8 cellular contexts compared by ENCODE assay signal in the genomic region with DNA sequence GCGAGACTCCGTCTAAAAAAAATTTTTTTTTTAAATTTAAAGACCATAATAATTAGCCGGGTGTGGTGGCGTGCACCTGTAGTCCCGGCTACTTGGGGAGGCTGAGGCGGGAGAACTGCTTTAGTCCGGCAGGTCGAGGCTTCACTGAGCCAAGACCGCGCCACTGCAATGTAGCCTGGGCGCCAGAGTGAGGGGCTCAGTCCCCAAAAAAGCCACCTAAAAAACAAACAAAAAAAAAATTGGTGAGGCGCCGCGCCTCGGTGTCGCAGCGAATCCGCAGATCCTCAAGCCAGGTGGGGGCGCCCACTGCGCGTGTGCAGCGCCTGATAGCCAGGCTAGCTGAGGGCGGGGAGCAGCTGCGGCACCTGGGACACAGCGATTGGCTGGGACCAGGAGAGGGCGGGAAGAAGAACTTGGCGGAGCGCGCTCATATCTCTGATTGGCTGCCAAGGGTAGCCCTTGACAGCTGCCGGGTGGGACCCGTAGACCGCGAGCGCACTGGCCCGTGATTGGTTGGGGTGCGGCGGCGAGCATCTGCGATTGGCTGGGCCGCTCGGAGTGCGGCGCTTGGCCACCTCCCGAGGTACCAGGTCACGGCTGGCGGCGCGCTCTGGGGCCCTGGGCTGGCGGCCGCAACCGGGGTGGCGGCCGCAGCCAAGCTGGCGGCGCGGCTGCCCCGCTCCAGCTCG. TPM values are rescaled to one million over a fixed set of nuclear protein-coding genes. Genes with fewer than 3 reads are reported as not detected.
DNase-seq lines count a peak whose midpoint lies in the region; ATAC-seq and TF ChIP-seq lines count a peak whose summit lies in the region.

No MANE protein-coding gene starts in this region.

- TF ChIP-seq CTCF in GM20000 (IDR thresholded peaks at IDR 0.05; ENCODE audit: extremely low read depth, missing control alignments) (peak; percentile 61), lower lobe of right lung (IDR thresholded peaks at IDR 0.05) (peak; percentile 62)

- H3K27me3 ChIP-seq in lower lobe of right lung (ENCODE audit: low read depth), result peaks cover 26% of the 10 kb centered on the region

- peaks cover 25% of the 10 kb centered on the region for H3K4me1 ChIP-seq in lower lobe of right lung

- peak; percentile 98 for DNase-seq in COLO668 (lab: John Stamatoyannopoulos, UW; ENCODE audit: unreplicated experiment)
- DNase-seq in GM20000 (ENCODE audit: low spot score), result peak; percentile 99
- peak; percentile 97 for DNase-seq in HK-2 (ENCODE audit: unreplicated experiment)
- peak; percentile 92 for DNase-seq in NCI-H774 (lab: John Stamatoyannopoulos, UW)
- DNase-seq in activated CD4-positive, alpha-beta T cell treated with anti-CD3 and anti-CD28 coated beads, Interleukin-2, amount 50 U/mL, for 1 hour, result peak; percentile 94
- DNase-seq in dedifferentiated amniotic fluid mesenchymal stem cell (ENCODE audit: extremely low spot score), result peak; percentile 89
- DNase-seq in lower lobe of right lung, result peak; percentile 98
- peak; percentile 94 for DNase-seq in stimulated activated CD8-positive, alpha-beta memory T cell treated with anti-CD3 and anti-CD28 coated beads, Interleukin-12 subunit alpha, Interleukin-12 subunit beta, amount 100 ng/mL, for 1 hour (ENCODE audit: low read depth)

- H3K4me3 ChIP-seq in lower lobe of right lung, result peak overlapping the region; percentile 24

- intact Hi-C loops in lower lobe of right lung (cut with DNase I), result no loop called here

- H3K9me3 ChIP-seq in lower lobe of right lung, result no peaks in the 10 kb centered on the region

- no peaks in the 10 kb centered on the region for H3K36me3 ChIP-seq in lower lobe of right lung

- peak; percentile 97 to 98 for ATAC-seq in lower lobe of right lung

- no peak overlapping the region for H3K27ac ChIP-seq in lower lobe of right lung

RNA-seq across cellular contexts. Expression of a gene that starts 9.0 kb away (rescaled TPM):
- total RNA-seq in lower lobe of right lung, result 1.0 TPM

RNA-seq across cellular contexts. Expression of a gene that starts 14.3 kb away (rescaled TPM):
- not detected for total RNA-seq in lower lobe of right lung

RNA-seq across cellular contexts. Expression of a gene that starts 16.4 kb away (rescaled TPM):
- total RNA-seq in lower lobe of right lung, result 28.8 TPM

RNA-seq across cellular contexts. Expression of a gene that starts 20.0 kb away (rescaled TPM):
- total RNA-seq in lower lobe of right lung, result 43.2 TPM

RNA-seq across cellular contexts. Expression of a gene that starts 20.1 kb away (rescaled TPM):
- total RNA-seq in lower lobe of right lung, result 26.8 TPM
